18 cellular contexts compared by ENCODE assay signal in the genomic region with DNA sequence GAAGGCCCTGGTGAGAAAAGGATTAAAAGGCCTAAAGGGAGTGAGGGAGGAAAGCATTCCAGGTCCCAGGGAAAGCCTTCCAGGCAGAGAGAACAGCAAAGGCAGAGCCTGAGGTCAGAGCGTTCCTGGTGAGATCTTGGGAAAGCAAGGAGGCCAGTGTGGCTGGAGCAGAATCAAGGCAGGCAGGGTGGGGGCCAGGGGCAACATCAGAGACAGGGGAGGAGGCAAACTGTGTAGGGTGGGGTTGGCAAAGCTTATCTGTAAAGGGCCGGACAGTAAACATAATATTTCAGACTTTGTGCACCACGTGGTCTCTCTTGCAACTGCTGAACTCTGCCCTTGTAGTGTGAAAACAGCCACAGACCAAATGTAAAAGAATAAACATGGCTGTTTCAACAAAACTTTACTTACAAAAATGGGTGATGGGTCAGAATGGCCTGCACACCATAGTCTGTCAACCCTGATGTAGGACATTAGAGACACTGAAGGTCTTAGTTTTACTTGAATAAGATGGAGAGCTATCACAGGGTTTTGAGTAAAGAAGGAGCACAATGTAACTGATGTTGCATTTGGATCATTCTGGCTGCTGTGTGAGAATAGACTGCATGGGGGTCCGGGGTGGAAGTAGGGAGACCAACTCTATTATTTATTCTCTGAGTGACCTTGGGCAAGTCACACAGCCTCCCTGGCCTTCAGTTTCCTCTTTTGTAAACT. TPM values are rescaled to one million over a fixed set of nuclear protein-coding genes. Genes with fewer than 3 reads are reported as not detected.
DNase-seq lines count a peak whose midpoint lies in the region; ATAC-seq, FAIRE-seq and TF ChIP-seq lines count a peak whose summit lies in the region.
"Had no signal": no experiment of that assay in that cellular context is flagged by ENCODE, and none has a peak within 500 bp of the region (broad histone marks: within the 10 kb centered on the region; RNA-seq: fewer than 3 reads in every experiment).

No MANE protein-coding gene starts in this region.

- H3K9ac ChIP-seq in GM23248 (peak overlapping the region; percentile 30), GM12878 (ENCODE audit: control insufficient read depth, insufficient read depth, low read length) (no peak overlapping the region)

- H4K20me1 ChIP-seq in GM23248 (ENCODE audit: insufficient read depth) (no peaks in the 10 kb centered on the region), GM12878 (ENCODE audit: control insufficient read depth, insufficient read depth) (no peaks in the 10 kb centered on the region)

- CTCF ChIA-PET in GM12878 (lab: Yijun Ruan, JAX), result interaction anchor here (0.7 to 4.2 kb wide), 16 partner anchors 9 to 480 kb away, joined by 3 to 32 read pairs (median 4); no protein-coding TSS in a partner anchor

- ATAC-seq in GM12878 (no peak), right cardiac atrium (peak; percentile 48 to 87), HG03469 (IDR thresholded peaks at IDR 0.05; ENCODE audit: unreplicated experiment) (no peak)
- no peak for ATAC-seq in activated CD4-positive, CD25-positive, alpha-beta regulatory T cell treated with anti-CD3 and anti-CD28 coated beads, Interleukin-2, amount 50 U/mL, for 24 hours
- ATAC-seq: HCT116 had no signal

- 28 to 40% methylated on average over 4 of the region's 4 CpGs for WGBS in GM23248 (ENCODE audit: low coverage in 1 of 2, low lambda C conversion rate in 2 of 2, missing lambda C conversion rate in 2 of 2), 2 experiments
- 2% methylated on average over 4 of the region's 4 CpGs for WGBS in GM12878 (ENCODE audit: insufficient coverage, insufficient replicate concordance, low lambda C conversion rate, missing lambda C conversion rate)
- 64% methylated on average over 4 of the region's 4 CpGs for WGBS in right cardiac atrium
- WGBS in stomach, 5 donors, result 21 to 57% (median 30%) methylated on average over 4 of the region's 4 CpGs

- TF ChIP-seq EP300 in GM12878 (IDR thresholded peaks at IDR 0.05; ENCODE audit: borderline replicate concordance in 1 of 2, control insufficient read depth in 1 of 2, low read depth in 2 of 2, low read length in 2 of 2) (no peak), stomach (IDR thresholded peaks at IDR 0.05) (no peak)

- intact Hi-C loops in GM12878 (cut with micrococcal nuclease; ENCODE audit: unreplicated experiment) (no loop called here), right cardiac atrium (cut with DNase I) (loop anchor here in 1 of 4 donors (10.0 kb wide), 1 partner anchor 279 kb away; no protein-coding TSS in a partner anchor), stomach (cut with DNase I; ENCODE audit: low total_unique reads) (loop anchor here (10.0 kb wide), 1 partner anchor 269 kb away; no protein-coding TSS in a partner anchor)

- BruUV-seq in GM12878 (replicated peaks; lab: Mats Ljungman, UMichigan), result no TSS peak

- TF ChIP-seq POLR2A in GM12878 (IDR thresholded peaks at IDR 0.05; ENCODE audit: low read depth, low read length) (no peak), stomach (IDR thresholded peaks at IDR 0.05) (no peak)

- no peaks in the 10 kb centered on the region for H3K9me2 ChIP-seq in GM23248 (ENCODE audit: insufficient read depth)

- H3K27me3 ChIP-seq in GM23248 (replicated peaks; ENCODE audit: insufficient read depth), result no peaks in the 10 kb centered on the region
- no peaks in the 10 kb centered on the region; a peak in 1 of 4 replicates for H3K27me3 ChIP-seq in GM12878 (replicated peaks in 1 of 2; ENCODE audit: control insufficient read depth in 2 of 2, insufficient read depth in 2 of 2, low read length in 1 of 2)
- H3K27me3 ChIP-seq in right cardiac atrium (ENCODE audit: control insufficient read depth, insufficient read depth), result no peaks in the 10 kb centered on the region
- no peaks in the 10 kb centered on the region for H3K27me3 ChIP-seq in stomach

- H3F3A ChIP-seq in GM23248 (ENCODE audit: insufficient read depth), result peaks cover 37% of the 10 kb centered on the region

- POLR2A ChIA-PET in GM12878 (lab: Charles Lee), result no interaction called here

- H3K36me3 ChIP-seq in GM23248 (ENCODE audit: low read depth), result no peaks in the 10 kb centered on the region
- no peaks in the 10 kb centered on the region for H3K36me3 ChIP-seq in GM12878 (ENCODE audit: control insufficient read depth in 2 of 2, insufficient read depth in 2 of 2, low read length in 1 of 2)
- no peaks in the 10 kb centered on the region for H3K36me3 ChIP-seq in stomach

- peak overlapping the region; percentile 40 for H3K4me2 ChIP-seq in GM23248 (ENCODE audit: unreplicated experiment)
- H3K4me2 ChIP-seq in GM12878 (ENCODE audit: control insufficient read depth, insufficient read depth), result no peak overlapping the region

- TF ChIP-seq RAD21 in GM12878 (IDR thresholded peaks at IDR 0.05; ENCODE audit: insufficient read depth, low read depth, low read length), result no peak

- peak overlapping the region; percentile 73 for H2AFZ ChIP-seq in GM23248
- H2AFZ ChIP-seq in GM12878 (ENCODE audit: control insufficient read depth, low read depth, low read length), result no peak overlapping the region

- H3K4me3 ChIP-seq in GM23248, result no peak overlapping the region
- no peak overlapping the region for H3K4me3 ChIP-seq in GM12878
- H3K4me3 ChIP-seq in right cardiac atrium (ENCODE audit: low read length), result no peak overlapping the region
- no peak overlapping the region for H3K4me3 ChIP-seq in stomach

- no peak for FAIRE-seq in GM12878 (lab: Jason Lieb, UNC)

- RAD21 ChIA-PET in GM12878 (lab: Charles Lee; ENCODE audit: unreplicated experiment), result interaction anchor here (0.6 kb wide), 1 partner anchor 241 kb away, joined by 3 read pairs; no protein-coding TSS in a partner anchor

- H3K27ac ChIP-seq in GM23248, result peak overlapping the region; percentile 58
- no peak overlapping the region for H3K27ac ChIP-seq in GM12878 (ENCODE audit: control insufficient read depth, insufficient read depth)
- no peak overlapping the region for H3K27ac ChIP-seq in right cardiac atrium (ENCODE audit: low read length)
- H3K27ac ChIP-seq in stomach, result peak overlapping the region; percentile 39 to 75 (median 70)
- H3K27ac ChIP-seq: epithelial cell of prostate had no signal

- DNase-seq in GM23248, result peak; percentile 71
- no peak for DNase-seq in GM12878 (ENCODE audit: low read depth, low spot score)
- DNase-seq in right cardiac atrium, result peak; percentile 62 to 89 (median 79)
- DNase-seq in stomach, result peak; percentile 77
- DNase-seq in cortex of kidney (lab: John Stamatoyannopoulos, UW), result no peak
- DNase-seq in central memory CD4-positive, alpha-beta T cell, result no peak
- DNase-seq: activated naive CD4-positive, alpha-beta T cell treated with Interleukin-2 at 50 U/mL for 16 hours; CD4-positive, alpha-beta T cell; NCI-H1105; NCI-H510A treated with DMSO at 0.1 percent for 48 hours; stimulated activated CD4-positive, alpha-beta T cell treated with anti-CD3 and anti-CD28 coated beads, Interleukin-4, amount 100 ng/mL, for 4 hours; stimulated activated naive CD4-positive, alpha-beta T cell had no signal

- no peaks in the 10 kb centered on the region for H3K79me2 ChIP-seq in GM23248 (ENCODE audit: insufficient read depth)
- H3K79me2 ChIP-seq in GM12878 (ENCODE audit: control insufficient read depth, insufficient read depth, low read length), result no peaks in the 10 kb centered on the region

- TF ChIP-seq CTCF in GM12878 (IDR thresholded peaks at IDR 0.05 in 2 of 3, conservative IDR thresholded peaks at IDR 0.05 in 1 of 3; ENCODE audit: control insufficient read depth in 2 of 3, extremely low read depth in 1 of 3, insufficient read depth in 1 of 3, low read depth in 3 of 3, low read length in 3 of 3) (no peak), stomach (IDR thresholded peaks at IDR 0.05) (no peak)

- H3K4me1 ChIP-seq in GM23248 (ENCODE audit: insufficient read depth), result peaks cover 54% of the 10 kb centered on the region
- H3K4me1 ChIP-seq in GM12878 (ENCODE audit: control insufficient read depth, insufficient read depth, low read length), result no peaks in the 10 kb centered on the region
- peaks cover 6% of the 10 kb centered on the region for H3K4me1 ChIP-seq in right cardiac atrium (ENCODE audit: control insufficient read depth, insufficient read depth, low read length)
- H3K4me1 ChIP-seq in stomach, result peaks cover 13 to 41% (median 25%) of the 10 kb centered on the region in 4 donors

- in situ Hi-C loops in GM23248 (cut with MboI) (loop anchor here (10.0 to 25.0 kb wide), 2 partner anchors 369 to 471 kb away; no protein-coding TSS in a partner anchor), GM12878 (cut with MboI) (loop anchor here (25.0 kb wide), 1 partner anchor 271 kb away; the partner anchor contains the start of gene ECHDC2)

- SMC1A ChIA-PET in GM12878 (lab: Charles Lee; ENCODE audit: uncharacterized antibody, unreplicated experiment), result interaction anchor here (1.1 to 2.0 kb wide), 6 partner anchors 8 to 486 kb away, joined by 3 to 5 read pairs (median 4); no protein-coding TSS in a partner anchor

- H3K9me3 ChIP-seq in GM23248 (ENCODE audit: low read depth) (no peaks in the 10 kb centered on the region), GM12878 (replicated peaks; ENCODE audit: control insufficient read depth, insufficient read depth, low read length) (no peaks in the 10 kb centered on the region; the same call in 2 of the 3 replicates), right cardiac atrium (ENCODE audit: control insufficient read depth, low read length) (no peaks in the 10 kb centered on the region), stomach (no peaks in the 10 kb centered on the region)

RNA-seq across cellular contexts. Expression of gene CPT2, which starts 13.2 kb away (rescaled TPM):
- 16.2 and 24.5 TPM in 2 replicates for total RNA-seq in GM23248 (2014; rRNA removed; shearing (Covaris generic))
- 15.2 and 15.8 TPM in 2 replicates for polyA plus RNA-seq in GM23248 (2016; fragmentation: Nextera tagmentation; extraction: Ambion mirVana)
- 19.9 and 21.9 TPM in 2 replicates for total RNA-seq in GM12878 (2013; cell fraction: nucleolus; rRNA removed)
- total RNA-seq in GM12878 (2014; rRNA removed), result 34.6 and 35.1 TPM in 2 replicates
- 21.4 and 23.5 TPM in 2 replicates for total RNA-seq in GM12878 (2014; rRNA removed; fragmentation: Illumina TruSeq; extraction: Trizol)
- total RNA-seq in GM12878 (2021), result 26.9 and 29.4 TPM in 2 replicates
- 13.1 TPM for polyA plus RNA-seq in GM12878 (2011; ENCODE audit: low read depth)
- 16.2 and 20.3 TPM in 2 replicates for polyA plus RNA-seq in GM12878 (2011; rRNA removed)
- polyA plus RNA-seq in GM12878 (2011; cell fraction: cytosol; rRNA removed), result 25.0 and 26.3 TPM in 2 replicates
- polyA plus RNA-seq in GM12878 (2011; cell fraction: nucleus; rRNA removed), result 9.3 and 11.3 TPM in 2 replicates
- 15.7 and 18.9 TPM in 2 replicates for polyA plus RNA-seq in GM12878 (2012)
- polyA plus RNA-seq in GM12878 (2014; fragmentation: Illumina TruSeq; extraction: Trizol), result 29.6 and 30.8 TPM in 2 replicates
- 10 to 100 TPM; 10.1 to 10.9 TPM for polyA plus RNA-seq in GM12878 (2014; fragmentation: Nextera tagmentation; extraction: Ambion mirVana)
- polyA plus RNA-seq in GM12878 (2014; rRNA removed), result 22.4 and 23.1 TPM in 2 replicates
- polyA plus RNA-seq in GM12878 (2016; fragmentation: Nextera tagmentation; extraction: Ambion mirVana), result 10 to 100 TPM; 33.1 to 36.2 TPM
- polyA minus RNA-seq in GM12878 (2011; rRNA and poly(A)+ RNA removed), result 20.4 and 22.8 TPM in 2 replicates
- 6.7 and 7.5 TPM in 2 replicates for polyA minus RNA-seq in GM12878 (2011; cell fraction: cytosol; rRNA and poly(A)+ RNA removed)
- 6.2 and 9.5 TPM in 2 replicates for polyA minus RNA-seq in GM12878 (2011; cell fraction: nucleus; rRNA and poly(A)+ RNA removed)
- 10 to 100 TPM; 12.1 to 21.2 (median 14.3) TPM for total RNA-seq in right cardiac atrium
- 19.3 TPM for polyA plus RNA-seq in right cardiac atrium
- 100 to 1,000 TPM in 1 of 5 donors, 10 to 100 TPM in 3, 1 to 10 TPM in 1; 2.3 to 221 (median 24.2) TPM for total RNA-seq in stomach
- polyA plus RNA-seq in stomach, result 10 to 100 TPM; 12.3 to 30.5 (median 14.6) TPM

RNA-seq across cellular contexts. Expression of gene CZIB, which starts 37.0 kb away (rescaled TPM):
- total RNA-seq in GM23248 (2014; rRNA removed; shearing (Covaris generic)), result 49.7 and 63.2 TPM in 2 replicates
- polyA plus RNA-seq in GM23248 (2016; fragmentation: Nextera tagmentation; extraction: Ambion mirVana), result 76.6 and 83.4 TPM in 2 replicates
- 69.0 and 71.8 TPM in 2 replicates for total RNA-seq in GM12878 (2013; cell fraction: nucleolus; rRNA removed)
- total RNA-seq in GM12878 (2014; rRNA removed), result 37.8 and 45.1 TPM in 2 replicates
- total RNA-seq in GM12878 (2014; rRNA removed; fragmentation: Illumina TruSeq; extraction: Trizol), result 35.2 and 36.1 TPM in 2 replicates
- total RNA-seq in GM12878 (2021), result 32.8 and 38.1 TPM in 2 replicates
- polyA plus RNA-seq in GM12878 (2011; ENCODE audit: low read depth), result 34.6 TPM
- polyA plus RNA-seq in GM12878 (2011; rRNA removed), result 62.9 and 66.8 TPM in 2 replicates
- polyA plus RNA-seq in GM12878 (2011; cell fraction: cytosol; rRNA removed), result 45.0 and 48.2 TPM in 2 replicates
- 50.8 and 67.9 TPM in 2 replicates for polyA plus RNA-seq in GM12878 (2011; cell fraction: nucleus; rRNA removed)
- 32.6 and 34.7 TPM in 2 replicates for polyA plus RNA-seq in GM12878 (2012)
- 43.3 and 43.6 TPM in 2 replicates for polyA plus RNA-seq in GM12878 (2014; fragmentation: Illumina TruSeq; extraction: Trizol)
- 10 to 100 TPM; 55.1 to 68.3 TPM for polyA plus RNA-seq in GM12878 (2014; fragmentation: Nextera tagmentation; extraction: Ambion mirVana)
- 41.8 and 45.7 TPM in 2 replicates for polyA plus RNA-seq in GM12878 (2014; rRNA removed)
- polyA plus RNA-seq in GM12878 (2016; fragmentation: Nextera tagmentation; extraction: Ambion mirVana), result 10 to 100 TPM; 65.4 to 66.7 TPM
- polyA minus RNA-seq in GM12878 (2011; rRNA and poly(A)+ RNA removed), result 28.1 and 30.6 TPM in 2 replicates
- 5.1 and 8.4 TPM in 2 replicates for polyA minus RNA-seq in GM12878 (2011; cell fraction: cytosol; rRNA and poly(A)+ RNA removed)
- polyA minus RNA-seq in GM12878 (2011; cell fraction: nucleus; rRNA and poly(A)+ RNA removed), result 39.0 and 53.4 TPM in 2 replicates
- 10 to 100 TPM; 44.7 to 57.0 (median 49.3) TPM for total RNA-seq in right cardiac atrium
- 63.4 TPM for polyA plus RNA-seq in right cardiac atrium
- total RNA-seq in stomach, result 10 to 100 TPM; 31.6 to 52.7 (median 38.0) TPM
- 10 to 100 TPM; 60.8 to 78.8 (median 74.9) TPM for polyA plus RNA-seq in stomach

RNA-seq across cellular contexts. Expression of gene SLC1A7, which starts 41.0 kb away (rescaled TPM):
- total RNA-seq in GM23248 (2014; rRNA removed; shearing (Covaris generic)), result 0.13 TPM in 1 of 2 replicates, not detected in the other
- 0.51 and 0.76 TPM in 2 replicates for polyA plus RNA-seq in GM23248 (2016; fragmentation: Nextera tagmentation; extraction: Ambion mirVana)
- total RNA-seq in GM12878 (2013; cell fraction: nucleolus; rRNA removed), result not detected in 2 replicates
- total RNA-seq in GM12878 (2014; rRNA removed), result not detected in 2 replicates
- total RNA-seq in GM12878 (2014; rRNA removed; fragmentation: Illumina TruSeq; extraction: Trizol), result not detected in 2 replicates
- not detected in 2 replicates for total RNA-seq in GM12878 (2021)
- not detected for polyA plus RNA-seq in GM12878 (2011; ENCODE audit: low read depth)
- not detected in 2 replicates for polyA plus RNA-seq in GM12878 (2011; rRNA removed)
- not detected in 2 replicates for polyA plus RNA-seq in GM12878 (2011; cell fraction: cytosol; rRNA removed)
- polyA plus RNA-seq in GM12878 (2011; cell fraction: nucleus; rRNA removed), result not detected in 2 replicates
- polyA plus RNA-seq in GM12878 (2012), result not detected in 2 replicates
- not detected in 2 replicates for polyA plus RNA-seq in GM12878 (2014; fragmentation: Illumina TruSeq; extraction: Trizol)
- polyA plus RNA-seq in GM12878 (2014; fragmentation: Nextera tagmentation; extraction: Ambion mirVana), result not detected
- not detected in 2 replicates for polyA plus RNA-seq in GM12878 (2014; rRNA removed)
- polyA plus RNA-seq in GM12878 (2016; fragmentation: Nextera tagmentation; extraction: Ambion mirVana), result not detected
- polyA minus RNA-seq in GM12878 (2011; rRNA and poly(A)+ RNA removed), result not detected in 2 replicates
- not detected in 2 replicates for polyA minus RNA-seq in GM12878 (2011; cell fraction: cytosol; rRNA and poly(A)+ RNA removed)
- polyA minus RNA-seq in GM12878 (2011; cell fraction: nucleus; rRNA and poly(A)+ RNA removed), result not detected in 2 replicates
- total RNA-seq in right cardiac atrium, result 1 to 10 TPM in 2 of 4 donors, under 1 TPM in 2; 0.71 to 1.8 (median 1.1) TPM
- polyA plus RNA-seq in right cardiac atrium, result 0.57 TPM
- under 1 TPM in 2 of 5 donors, not detected in 3; 0.29 to 0.45 TPM for total RNA-seq in stomach
- under 1 TPM in 1 of 3 donors, not detected in 2; 0.08 TPM for polyA plus RNA-seq in stomach
- total RNA-seq: activated CD8-positive, alpha-beta memory T cell treated with anti-CD3 and anti-CD28 coated beads for 36 hours; CD4-positive, alpha-beta T cell; renal cortical epithelial cell had no signal

RNA-seq across cellular contexts. Expression of gene MAGOH, which starts 54.9 kb away (rescaled TPM):
- total RNA-seq in GM23248 (2014; rRNA removed; shearing (Covaris generic)), result 21.9 and 22.5 TPM in 2 replicates
- polyA plus RNA-seq in GM23248 (2016; fragmentation: Nextera tagmentation; extraction: Ambion mirVana) (29.7 and 34.3 TPM in 2 replicates), GM12878 (2011; rRNA removed) (79.4 and 112 TPM in 2 replicates), GM12878 (2014; fragmentation: Illumina TruSeq; extraction: Trizol) (134 and 172 TPM in 2 replicates), GM12878 (2014; fragmentation: Nextera tagmentation; extraction: Ambion mirVana) (100 to 1,000 TPM in 1 of 2 experiments, 10 to 100 TPM in 1; 85.4 to 261 TPM), GM12878 (2014; rRNA removed) (129 and 140 TPM in 2 replicates), GM12878 (2016; fragmentation: Nextera tagmentation; extraction: Ambion mirVana) (10 to 100 TPM; 62.6 to 91.8 TPM), right cardiac atrium (59.4 TPM), stomach (100 to 1,000 TPM in 1 of 3 donors, 10 to 100 TPM in 2; 73.3 to 105 (median 81.9) TPM)
- total RNA-seq in GM12878 (2013; cell fraction: nucleolus; rRNA removed), result 21.7 and 23.6 TPM in 2 replicates
- total RNA-seq in GM12878 (2014; rRNA removed) (62.6 and 67.5 TPM in 2 replicates), GM12878 (2014; rRNA removed; fragmentation: Illumina TruSeq; extraction: Trizol) (87.9 and 90.7 TPM in 2 replicates), GM12878 (2021) (66.8 and 70.7 TPM in 2 replicates), right cardiac atrium (10 to 100 TPM; 19.7 to 28.2 (median 24.5) TPM), stomach (10 to 100 TPM in 3 of 5 donors, 1 to 10 TPM in 2; 2.9 to 58.3 (median 25.5) TPM)
- 73.4 TPM for polyA plus RNA-seq in GM12878 (2011; ENCODE audit: low read depth)
- polyA plus RNA-seq in GM12878 (2011; cell fraction: cytosol; rRNA removed), result 11.5 and 18.6 TPM in 2 replicates
- polyA plus RNA-seq in GM12878 (2011; cell fraction: nucleus; rRNA removed), result 12.1 and 20.2 TPM in 2 replicates
- polyA plus RNA-seq in GM12878 (2012), result 79.8 and 121 TPM in 2 replicates
- polyA minus RNA-seq in GM12878 (2011; rRNA and poly(A)+ RNA removed), result 14.7 and 20.8 TPM in 2 replicates
- 11.8 and 17.3 TPM in 2 replicates for polyA minus RNA-seq in GM12878 (2011; cell fraction: cytosol; rRNA and poly(A)+ RNA removed)
- 7.4 and 19.2 TPM in 2 replicates for polyA minus RNA-seq in GM12878 (2011; cell fraction: nucleus; rRNA and poly(A)+ RNA removed)

Comparison
In these comparisons a context has a peak if more than half of its experiments do, and no peak if none do; other contexts are left out.
1. DNase-seq: peak in GM23248 (single experiment), right cardiac atrium (3 of 3) and stomach (single experiment); none in GM12878 (single experiment), cortex of kidney (single experiment) and central memory CD4-positive, alpha-beta T cell (single experiment).
2. H3K27ac ChIP-seq: peak in GM23248 (single experiment) and stomach (5 of 5); none in GM12878 (single experiment) and right cardiac atrium (single experiment).
3. ATAC-seq: peak in right cardiac atrium (2 of 2); none in GM12878 (single experiment), activated CD4-positive, CD25-positive, alpha-beta regulatory T cell treated with anti-CD3 and anti-CD28 coated beads, Interleukin-2, amount 50 U/mL, for 24 hours (0 of 2) and HG03469 (single experiment).